Comparison of ENCODE assay signal across 9 cellular contexts in genomic region chr9:132770775-132771310, GRCh38.
DNase-seq lines count a peak whose midpoint lies in the region; ATAC-seq and TF ChIP-seq lines count a peak whose summit lies in the region.
"Had no signal": no experiment of that assay in that cellular context is flagged by ENCODE, and none has a peak within 500 bp of the region (broad histone marks: within the 10 kb centered on the region; RNA-seq: fewer than 3 reads in every experiment).

No MANE protein-coding gene starts in this region.

- H3K27me3 Mint-ChIP-seq in CD4-positive, alpha-beta memory T cell = no peaks in the 10 kb centered on the region

- H2AFZ ChIP-seq in parathyroid adenoma = peak overlapping the region; percentile 85

- H3K4me1 Mint-ChIP-seq in CD4-positive, alpha-beta memory T cell = peaks cover 15 to 37% (median 16%) of the 10 kb centered on the region in 4 donors

- POLR2A ChIA-PET in CD4-positive, alpha-beta memory T cell (lab: Charles Lee; ENCODE audit: partially characterized antibody) = interaction anchor here (0.6 to 3.0 kb wide), 3 partner anchors 100 to 377 kb away, joined by 3 to 38 read pairs (median 4); partner anchors contain the start of genes CFAP77, DDX31 and GTF3C4

- ATAC-seq in aorta (ENCODE audit: low FRiP score) = no peak

- H3K9me3 Mint-ChIP-seq in CD4-positive, alpha-beta memory T cell = peaks cover 0 to 5% (median 0%) of the 10 kb centered on the region in 8 donors

- no peaks in the 10 kb centered on the region for H3K36me3 ChIP-seq in CD4-positive, alpha-beta memory T cell (ENCODE audit: insufficient read depth, low read length)
- H3K36me3 ChIP-seq in NT2/D1 (ENCODE audit: insufficient read depth, insufficient read length, low read length) = no peaks in the 10 kb centered on the region
- H3K36me3 ChIP-seq in esophagus squamous epithelium = no peaks in the 10 kb centered on the region
- H3K36me3 ChIP-seq in parathyroid adenoma (ENCODE audit: control insufficient read depth, insufficient read depth, low read length) = no peaks in the 10 kb centered on the region
- H3K36me3 ChIP-seq in aorta (ENCODE audit: control insufficient read depth in 1 of 2, insufficient read depth in 2 of 2, low read length in 1 of 2) = no peaks in the 10 kb centered on the region

- H3K4me1 ChIP-seq in CD4-positive, alpha-beta memory T cell (ENCODE audit: insufficient read depth, low read length) = peaks cover 16% of the 10 kb centered on the region
- H3K4me1 ChIP-seq in NT2/D1 (ENCODE audit: insufficient read depth, insufficient read length) (peaks cover 9% of the 10 kb centered on the region), esophagus squamous epithelium (peaks cover 2 to 21% (median 11%) of the 10 kb centered on the region in 3 donors), parathyroid adenoma (no peaks in the 10 kb centered on the region), aorta (ENCODE audit: control insufficient read depth in 1 of 2, insufficient read depth in 2 of 2, low read length in 2 of 2) (no peaks in the 10 kb centered on the region)

- H3K4me2 ChIP-seq in parathyroid adenoma (ENCODE audit: low read length) = no peak overlapping the region

- TF ChIP-seq CTCF in esophagus squamous epithelium (IDR thresholded peaks at IDR 0.05) = no peak
- no peak for TF ChIP-seq CTCF in parathyroid adenoma (IDR thresholded peaks at IDR 0.05)

- peaks cover 3 to 8% of the 10 kb centered on the region in 2 donors for H3K36me3 Mint-ChIP-seq in CD4-positive, alpha-beta memory T cell

- no peaks in the 10 kb centered on the region for H3K27me3 ChIP-seq in CD4-positive, alpha-beta memory T cell (ENCODE audit: insufficient read depth, low read length)
- H3K27me3 ChIP-seq in NT2/D1 (ENCODE audit: insufficient read depth, insufficient read length) (peaks cover 41% of the 10 kb centered on the region), esophagus squamous epithelium (no peaks in the 10 kb centered on the region), parathyroid adenoma (ENCODE audit: control insufficient read depth, insufficient read depth, low read length) (no peaks in the 10 kb centered on the region), aorta (ENCODE audit: control insufficient read depth in 1 of 2, insufficient read depth in 2 of 2, low read length in 1 of 2) (no peaks in the 10 kb centered on the region)

- H3K9me3 ChIP-seq in CD4-positive, alpha-beta memory T cell (ENCODE audit: control insufficient read depth in 1 of 2, low read length in 2 of 2) = no peaks in the 10 kb centered on the region
- H3K9me3 ChIP-seq in NT2/D1 (ENCODE audit: insufficient read depth, low read length) = no peaks in the 10 kb centered on the region
- no peaks in the 10 kb centered on the region for H3K9me3 ChIP-seq in esophagus squamous epithelium
- H3K9me3 ChIP-seq in parathyroid adenoma (ENCODE audit: control insufficient read depth, low read length) = no peaks in the 10 kb centered on the region
- H3K9me3 ChIP-seq in aorta (ENCODE audit: control insufficient read depth, low read length) = no peaks in the 10 kb centered on the region

- peak overlapping the region in 1 of 2 donors; percentile 85 for H3K4me3 ChIP-seq in CD4-positive, alpha-beta memory T cell (ENCODE audit: low read length in 2 of 2)
- peak overlapping the region; percentile 79 for H3K4me3 ChIP-seq in NT2/D1 (ENCODE audit: insufficient read length, low read depth)
- peak overlapping the region; percentile 72 to 87 (median 80) for H3K4me3 ChIP-seq in esophagus squamous epithelium
- H3K4me3 ChIP-seq in parathyroid adenoma (ENCODE audit: low read depth, low read length) = no peak overlapping the region
- no peak overlapping the region for H3K4me3 ChIP-seq in aorta (ENCODE audit: low read length in 2 of 2)

- H3K27ac ChIP-seq in CD4-positive, alpha-beta memory T cell (ENCODE audit: low read depth, low read length) = peak overlapping the region; percentile 68
- peak overlapping the region; percentile 79 to 88 (median 80) for H3K27ac ChIP-seq in esophagus squamous epithelium
- H3K27ac ChIP-seq in parathyroid adenoma = no peak overlapping the region
- no peak overlapping the region for H3K27ac ChIP-seq in aorta (ENCODE audit: low read depth in 1 of 2, low read length in 2 of 2)

- H3K9ac ChIP-seq in NT2/D1 (ENCODE audit: insufficient read length, low read depth) = peak overlapping the region; percentile 79
- H3K9ac ChIP-seq in parathyroid adenoma = no peak overlapping the region

- peak overlapping the region; percentile 23 to 99 (median 98) for H3K4me3 Mint-ChIP-seq in CD4-positive, alpha-beta memory T cell

- CTCF ChIA-PET in CD4-positive, alpha-beta memory T cell (lab: Charles Lee; ENCODE audit: partially characterized antibody) = interaction anchor here (1.6 kb wide), 1 partner anchor 10 kb away, joined by 4 read pairs; no protein-coding TSS in a partner anchor

- no CpG with 5 or more reads among the region's 10 CpGs for WGBS in esophagus squamous epithelium, 2 donors
- 80 to 88% methylated on average over 10 of the region's 10 CpGs for WGBS in aorta, 2 donors

- intact Hi-C loops in CD4-positive, alpha-beta memory T cell (cut with micrococcal nuclease) = no loop called here
- intact Hi-C loops in esophagus squamous epithelium (cut with DNase I) (no loop called here), aorta (cut with DNase I) (no loop called here)

- TF ChIP-seq POLR2A in esophagus squamous epithelium (IDR thresholded peaks at IDR 0.05) = no peak

- no peaks in the 10 kb centered on the region for H3K79me2 ChIP-seq in parathyroid adenoma

- DNase-seq in CD4-positive, alpha-beta memory T cell = no peak
- DNase-seq in NT2/D1 (ENCODE audit: low read depth, low spot score) = no peak
- no peak for DNase-seq in esophagus squamous epithelium (lab: John Stamatoyannopoulos, UW)
- no peak for DNase-seq in H4 (ENCODE audit: low spot score)
- no peak for DNase-seq in AG08396 (ENCODE audit: low spot score)
- DNase-seq in aorta = no peak
- no peak for DNase-seq in HPDE6-E6E7 (ENCODE audit: extremely low spot score)
- DNase-seq: NK-92 treated with Interleukin-12 subunit alpha and Interleukin-12 subunit beta, amount 100 ng/mL, for 24 hours had no signal

- peak overlapping the region in 4 of 7 donors; percentile 37 to 99 (median 48) for H3K27ac Mint-ChIP-seq in CD4-positive, alpha-beta memory T cell

Comparison
In these comparisons a context has a peak if more than half of its experiments do, and no peak if none do; other contexts are left out.
1. H3K27ac ChIP-seq: peak in CD4-positive, alpha-beta memory T cell (single experiment) and esophagus squamous epithelium (4 of 4); none in parathyroid adenoma (single experiment) and aorta (0 of 2).
2. H3K4me3 ChIP-seq: peak in NT2/D1 (single experiment) and esophagus squamous epithelium (4 of 4); none in parathyroid adenoma (single experiment) and aorta (0 of 2).